In genomic region chr11:13052130-13052541, GRCh38 we compare ENCODE assay signal across 22 cellular contexts. TPM values are rescaled to one million over a fixed set of nuclear protein-coding genes. Genes with fewer than 3 reads are reported as not detected.
A peak's percentile ranks its signal among the peaks of the same experiment; 100 is the strongest.
DNase-seq lines count a peak whose midpoint lies in the region; ATAC-seq and TF ChIP-seq lines count a peak whose summit lies in the region.
"Had no signal": no experiment of that assay in that cellular context is flagged by ENCODE, and none has a peak within 500 bp of the region (broad histone marks: within the 10 kb centered on the region; RNA-seq: fewer than 3 reads in every experiment).

No MANE protein-coding gene starts in this region.

- intact Hi-C loops in left ventricle myocardium superior (cut with micrococcal nuclease), result no loop called here

- H3K27me3 ChIP-seq in foreskin keratinocyte (no peaks in the 10 kb centered on the region), suprapubic skin (no peaks in the 10 kb centered on the region)
- H3K27me3 ChIP-seq: cardiac muscle cell, Peyer's patch had no signal

- H3K4me3 ChIP-seq in suprapubic skin, result no peak overlapping the region
- H3K4me3 ChIP-seq: cardiac muscle cell, Peyer's patch had no signal

- H3K9me3 ChIP-seq in suprapubic skin, result no peaks in the 10 kb centered on the region
- H3K9me3 ChIP-seq: Peyer's patch had no signal

- no peaks in the 10 kb centered on the region for H3K36me3 ChIP-seq in suprapubic skin
- H3K36me3 ChIP-seq: cardiac muscle cell, Peyer's patch, WERI-Rb-1 had no signal

- TF ChIP-seq POLR2A in suprapubic skin (IDR thresholded peaks at IDR 0.05), result no peak

- no peak for TF ChIP-seq EP300 in suprapubic skin (IDR thresholded peaks at IDR 0.05)

- H3K27ac ChIP-seq in foreskin keratinocyte (no peak overlapping the region), suprapubic skin (peak overlapping the region; percentile 76)
- H3K27ac ChIP-seq: cardiac muscle cell, HL-60, KMS-11, Peyer's patch, WERI-Rb-1 had no signal

- TF ChIP-seq CTCF in foreskin keratinocyte (conservative IDR thresholded peaks at IDR 0.05) (no peak), suprapubic skin (IDR thresholded peaks at IDR 0.05) (no peak)

- ATAC-seq in foreskin keratinocyte (peak; percentile 35), left ventricle myocardium superior (no peak)
- ATAC-seq: activated CD8-positive, alpha-beta T cell treated with anti-CD3 and anti-CD28 coated beads, Interleukin-2, amount 10 ng/mL, durations not matched to agents 7 days and 5 days; activated T-cell treated with anti-CD3 and anti-CD28 coated beads, Interleukin-2, amount 50 U/mL, for 72 hours; stimulated activated memory B cell treated with anti-CD40 and anti-IgM and Interleukin-4, amounts not matched to agents 10 μg/mL and 1 μg/mL and 100 μg/mL, for 72 hours had no signal

- 38% methylated on average over 5 of the region's 5 CpGs for WGBS in suprapubic skin

- DNase-seq in NCI-H2196 (lab: John Stamatoyannopoulos, UW; ENCODE audit: unreplicated experiment) (peak; percentile 13), NCI-H2196 treated with DMSO at 0.1 percent for 48 hours (lab: John Stamatoyannopoulos, UW; ENCODE audit: unreplicated experiment) (no peak), NCI-H69 (lab: John Stamatoyannopoulos, UW) (peak; percentile 31), foreskin keratinocyte (peak in 1 of 2 donors; percentile 50), suprapubic skin (ENCODE audit: low spot score in 2 of 2) (no peak), left ventricle myocardium superior (no peak), HuH-7 (ENCODE audit: low spot score) (no peak), NCI-H2227 (lab: John Stamatoyannopoulos, UW; ENCODE audit: unreplicated experiment) (no peak)
- DNase-seq: activated CD8-positive, alpha-beta T cell treated with anti-CD3 and anti-CD28 coated beads, Interleukin-2, amount 10 ng/mL, durations not matched to agents 7 days and 5 days; activated naive CD8-positive, alpha-beta T cell treated with anti-CD3 and anti-CD28 coated beads, Interleukin-2, amount 10 ng/mL, durations not matched to agents 7 days and 5 days; activated T-cell treated with anti-CD3 and anti-CD28 coated beads, Interleukin-2, amount 50 U/mL, for 72 hours; CD4-positive, CD25-positive, alpha-beta regulatory T cell; foreskin fibroblast; naive B cell; NCI-H1105; NCI-H524; Peyer's patch; WERI-Rb-1 had no signal

- H3K4me1 ChIP-seq in foreskin keratinocyte (peaks cover 24% of the 10 kb centered on the region), suprapubic skin (peaks cover 41% of the 10 kb centered on the region)
- H3K4me1 ChIP-seq: Peyer's patch had no signal

RNA-seq across cellular contexts. Expression of gene RASSF10, which starts 43.0 kb away (rescaled TPM):
- total RNA-seq in foreskin keratinocyte (1.2 and 3.6 TPM in 2 replicates), suprapubic skin (10 to 100 TPM in 1 of 4 donors, 1 to 10 TPM in 3; 7.1 to 22.0 (median 8.4) TPM), left ventricle myocardium superior (0.42 TPM)
- 1.1 and 2.4 TPM in 2 replicates for polyA plus RNA-seq in foreskin keratinocyte
- total RNA-seq: activated CD8-positive, alpha-beta T cell treated with anti-CD3 and anti-CD28 coated beads, Interleukin-2, amount 10 ng/mL, durations not matched to agents 7 days and 5 days; activated naive CD8-positive, alpha-beta T cell treated with anti-CD3 and anti-CD28 coated beads, Interleukin-2, amount 10 ng/mL, durations not matched to agents 7 days and 5 days; CD4-positive, CD25-positive, alpha-beta regulatory T cell had no signal
- polyA plus RNA-seq: cardiac muscle cell; CD4-positive, CD25-positive, alpha-beta regulatory T cell had no signal

Comparison
In these comparisons a context has a peak if more than half of its experiments do, and no peak if none do; other contexts are left out.
1. DNase-seq: peak in NCI-H2196 (single experiment) and NCI-H69 (single experiment); none in NCI-H2196 treated with DMSO at 0.1 percent for 48 hours (single experiment), suprapubic skin (0 of 2), left ventricle myocardium superior (single experiment), HuH-7 (single experiment) and NCI-H2227 (single experiment).